In the genomic region with DNA sequence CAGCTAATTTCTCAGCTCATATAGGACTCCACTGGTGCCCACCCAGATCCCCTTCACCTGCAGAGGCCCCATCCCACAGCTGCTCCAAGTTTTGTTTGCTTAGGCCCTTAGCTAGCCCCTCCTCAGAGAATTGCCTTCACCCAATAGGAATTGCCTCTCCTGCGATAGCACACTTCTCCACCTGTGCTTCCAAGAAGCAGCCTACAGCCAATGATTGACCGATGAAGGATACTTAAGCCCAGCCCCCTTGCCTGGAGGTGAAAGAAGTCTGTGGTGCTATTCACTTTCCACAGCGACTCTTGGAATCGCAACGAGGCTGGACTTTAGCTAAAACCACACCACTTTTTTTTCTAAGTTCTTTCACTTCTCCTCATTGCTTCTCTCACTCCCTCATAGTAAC, we compare ENCODE assay signal across 36 cellular contexts.
"Had no signal": no experiment of that assay in that cellular context is flagged by ENCODE, and none has a peak within 500 bp of the region (broad histone marks: within the 10 kb centered on the region; RNA-seq: fewer than 3 reads in every experiment).

No MANE protein-coding gene starts in this region.

- DNase-seq: activated CD4-positive, alpha-beta T cell treated with anti-CD3 and anti-CD28 coated beads for 36 hours; activated CD4-positive, alpha-beta T cell treated with anti-CD3 and anti-CD28 coated beads, Interleukin-2, amount 50 U/mL, for 1 hour; activated CD4-positive, alpha-beta T cell treated with anti-CD3 and anti-CD28 coated beads, Interleukin-2, amount 50 U/mL, for 48 hours; activated CD4-positive, CD25-positive, alpha-beta regulatory T cell; activated CD4-positive, CD25-positive, alpha-beta regulatory T cell treated with anti-CD3 and anti-CD28 coated beads, Interleukin-2, amount 50 U/mL, for 72 hours; activated CD8-positive, alpha-beta memory T cell treated with anti-CD3 and anti-CD28 coated beads for 24 hours; activated CD8-positive, alpha-beta T cell treated with anti-CD3 and anti-CD28 coated beads for 36 hours; activated effector memory CD4-positive, alpha-beta T cell treated with anti-CD3 and anti-CD28 coated beads, Interleukin-2, amount 50 U/mL, for 16 hours; activated naive CD4-positive, alpha-beta T cell treated with anti-CD3 and anti-CD28 coated beads for 36 hours; activated naive CD8-positive, alpha-beta T cell treated with anti-CD3 and anti-CD28 coated beads for 36 hours; activated naive CD8-positive, alpha-beta T cell treated with anti-CD3 and anti-CD28 coated beads, Interleukin-2, amount 50 U/mL, for 24 hours; activated T-cell treated with anti-CD3 and anti-CD28 coated beads, Interleukin-2, amount 50 U/mL, for 48 hours; adrenal gland; amygdala; aorta; body of pancreas; caudate nucleus; cortex of kidney; dermis blood vessel endothelial cell; effector CD4-positive, alpha-beta T cell; effector memory CD8-positive, alpha-beta T cell; erythroblast; foreskin keratinocyte; gastrocnemius medialis; glutamatergic neuron; heart left ventricle; T-helper 1 cell; T-helper 17 cell; T1000; WERI-Rb-1 had no signal

- H3K4me1 Mint-ChIP-seq: activated CD4-positive, alpha-beta T cell treated with anti-CD3 and anti-CD28 coated beads for 36 hours; activated naive CD4-positive, alpha-beta T cell treated with anti-CD3 and anti-CD28 coated beads, Interleukin-2, amount 50 U/mL, for 24 hours; activated naive CD8-positive, alpha-beta T cell treated with anti-CD3 and anti-CD28 coated beads for 36 hours; activated naive CD8-positive, alpha-beta T cell treated with anti-CD3 and anti-CD28 coated beads, Interleukin-2, amount 50 U/mL, for 24 hours; T-helper 17 cell had no signal

- H3K4me3 Mint-ChIP-seq: activated CD4-positive, alpha-beta T cell treated with anti-CD3 and anti-CD28 coated beads for 36 hours; activated CD8-positive, alpha-beta T cell treated with anti-CD3 and anti-CD28 coated beads for 36 hours; activated naive CD4-positive, alpha-beta T cell treated with anti-CD3 and anti-CD28 coated beads for 36 hours; activated naive CD4-positive, alpha-beta T cell treated with anti-CD3 and anti-CD28 coated beads, Interleukin-2, amount 50 U/mL, for 24 hours; activated naive CD8-positive, alpha-beta T cell treated with anti-CD3 and anti-CD28 coated beads for 36 hours; activated naive CD8-positive, alpha-beta T cell treated with anti-CD3 and anti-CD28 coated beads, Interleukin-2, amount 50 U/mL, for 24 hours; activated T-helper 1 cell treated with anti-CD3 and anti-CD28 coated beads, Interleukin-12 subunit alpha, Interleukin-12 subunit beta, Interleukin-2, Interleukin-4 antibody, amounts not matched to agents 30 ng/mL and 10 ng/mL and 1 ng/mL, durations not matched to agents 14 hours and 24 hours and 36 hours; effector memory CD8-positive, alpha-beta T cell; T-helper 17 cell; T-helper 2 cell treated with Interferon-gamma antibody and Interleukin-4, amounts not matched to agents 5 μg/mL and 100 μg/mL, for 36 hours had no signal

- H3K36me3 Mint-ChIP-seq: activated naive CD4-positive, alpha-beta T cell treated with anti-CD3 and anti-CD28 coated beads, Interleukin-2, amount 50 U/mL, for 24 hours; activated naive CD8-positive, alpha-beta T cell treated with anti-CD3 and anti-CD28 coated beads for 36 hours had no signal

- FAIRE-seq: colon had no signal

- H3K9me3 ChIP-seq: adrenal gland, body of pancreas, esophagus muscularis mucosa, gastrocnemius medialis, heart left ventricle had no signal

- ATAC-seq: activated CD4-positive, alpha-beta T cell treated with anti-CD3 and anti-CD28 coated beads for 36 hours; activated CD8-positive, alpha-beta T cell treated with anti-CD3 and anti-CD28 coated beads for 36 hours; activated naive CD8-positive, alpha-beta T cell treated with anti-CD3 and anti-CD28 coated beads, Interleukin-2, amount 50 U/mL, for 24 hours; body of pancreas; effector memory CD8-positive, alpha-beta T cell; foreskin keratinocyte; gastrocnemius medialis; heart left ventricle; T-helper 17 cell had no signal

- H3K27me3 ChIP-seq: adrenal gland, body of pancreas, esophagus muscularis mucosa, gastrocnemius medialis had no signal

- H3K9me3 Mint-ChIP-seq: activated naive CD8-positive, alpha-beta T cell treated with anti-CD3 and anti-CD28 coated beads for 36 hours; activated naive CD8-positive, alpha-beta T cell treated with anti-CD3 and anti-CD28 coated beads, Interleukin-2, amount 50 U/mL, for 24 hours; T-helper 2 cell treated with Interferon-gamma antibody and Interleukin-4, amounts not matched to agents 5 μg/mL and 100 μg/mL, for 36 hours had no signal

- H3K4me1 ChIP-seq: adrenal gland, body of pancreas, esophagus muscularis mucosa, foreskin keratinocyte, gastrocnemius medialis, heart left ventricle had no signal

- H3K27ac ChIP-seq: adrenal gland, body of pancreas, esophagus muscularis mucosa, foreskin keratinocyte, gastrocnemius medialis, heart left ventricle, WERI-Rb-1 had no signal

- H3K27me3 Mint-ChIP-seq: activated CD4-positive, alpha-beta T cell treated with anti-CD3 and anti-CD28 coated beads for 36 hours; activated CD8-positive, alpha-beta T cell treated with anti-CD3 and anti-CD28 coated beads for 36 hours; activated naive CD4-positive, alpha-beta T cell treated with anti-CD3 and anti-CD28 coated beads, Interleukin-2, amount 50 U/mL, for 24 hours; activated naive CD8-positive, alpha-beta T cell treated with anti-CD3 and anti-CD28 coated beads for 36 hours; activated naive CD8-positive, alpha-beta T cell treated with anti-CD3 and anti-CD28 coated beads, Interleukin-2, amount 50 U/mL, for 24 hours; effector memory CD8-positive, alpha-beta T cell; T-helper 17 cell had no signal

- H3K27ac Mint-ChIP-seq: activated CD4-positive, alpha-beta T cell treated with anti-CD3 and anti-CD28 coated beads for 36 hours; activated CD8-positive, alpha-beta T cell treated with anti-CD3 and anti-CD28 coated beads for 36 hours; activated naive CD4-positive, alpha-beta T cell treated with anti-CD3 and anti-CD28 coated beads for 36 hours; activated naive CD4-positive, alpha-beta T cell treated with anti-CD3 and anti-CD28 coated beads, Interleukin-2, amount 50 U/mL, for 24 hours; activated naive CD8-positive, alpha-beta T cell treated with anti-CD3 and anti-CD28 coated beads for 36 hours; activated naive CD8-positive, alpha-beta T cell treated with anti-CD3 and anti-CD28 coated beads, Interleukin-2, amount 50 U/mL, for 24 hours; activated T-helper 1 cell treated with anti-CD3 and anti-CD28 coated beads, Interleukin-12 subunit alpha, Interleukin-12 subunit beta, Interleukin-2, Interleukin-4 antibody, amounts not matched to agents 30 ng/mL and 10 ng/mL and 1 ng/mL, durations not matched to agents 14 hours and 24 hours and 36 hours; activated T-helper 2 cell treated with anti-CD3 and anti-CD28 coated beads, Interferon-gamma antibody, Interleukin-2, Interleukin-4, amounts not matched to agents 10 μg/mL and 5 μg/mL and 100 μg/mL, durations not matched to agents 14 hours and 24 hours and 36 hours; effector memory CD8-positive, alpha-beta T cell; T-helper 17 cell; T-helper 2 cell treated with Interferon-gamma antibody and Interleukin-4, amounts not matched to agents 5 μg/mL and 100 μg/mL, for 36 hours had no signal
